1 cellular context compared by ENCODE assay signal in genomic region chr5:139655727-139656271, GRCh38.
A peak's percentile ranks its signal among the peaks of the same experiment; 100 is the strongest.
TF ChIP-seq lines count a peak whose summit lies in the region.

No MANE protein-coding gene starts in this region.

TF ChIP-seq in HepG2, 621 proteins besides CTCF, POLR2A, EP300 and RAD21 (continued from another document):
- TF ChIP-seq ZBTB46 (CRISPR knock-in tag; IDR thresholded peaks at IDR 0.05; ENCODE audit: borderline replicate concordance) (0 out of 2 replicates have a peak, but pooled peaks have one; percentile 78), HNRNPK (IDR thresholded peaks at IDR 0.05; ENCODE audit: low read depth, low read length, poor library complexity, severe bottlenecking) (peak; percentile 81), ZNF687 (CRISPR knock-in tag; IDR thresholded peaks at IDR 0.05) (peak; percentile 76), ZNF414 (CRISPR knock-in tag; IDR thresholded peaks at IDR 0.05) (0 out of 2 replicates have a peak, but pooled peaks have one; percentile 19), ZNF503 (CRISPR knock-in tag; IDR thresholded peaks at IDR 0.05) (peak; percentile 68; the same call in 1 of the 2 replicates), NRL (CRISPR knock-in tag; IDR thresholded peaks at IDR 0.05; ENCODE audit: borderline replicate concordance) (peak; percentile 65; the same call in 1 of the 2 replicates), SALL2 (CRISPR knock-in tag; IDR thresholded peaks at IDR 0.05) (0 out of 2 replicates have a peak, but pooled peaks have one; percentile 32), ZFP91 (CRISPR knock-in tag; IDR thresholded peaks at IDR 0.05; ENCODE audit: borderline replicate concordance) (peak; percentile 65; the same call in 1 of the 2 replicates), MYPOP (CRISPR knock-in tag; IDR thresholded peaks at IDR 0.05) (0 out of 2 replicates have a peak, but pooled peaks have one; percentile 42), ZBTB7A (CRISPR knock-in tag; IDR thresholded peaks at IDR 0.05) (peak; percentile 67; the same call in 1 of the 2 replicates), NR2F1 (CRISPR knock-in tag; IDR thresholded peaks at IDR 0.05) (peak in 1 of 2 experiments; percentile 44; a peak in 1 of 4 replicates), ZNF766 (CRISPR knock-in tag; IDR thresholded peaks at IDR 0.05; ENCODE audit: borderline replicate concordance) (no peak), FOXP4 (CRISPR knock-in tag; IDR thresholded peaks at IDR 0.05) (peak; percentile 83), RARA (CRISPR knock-in tag; IDR thresholded peaks at IDR 0.05) (peak; percentile 20; the same call in 1 of the 2 replicates), POGZ (CRISPR knock-in tag; IDR thresholded peaks at IDR 0.05) (no peak), ZFX (CRISPR knock-in tag; IDR thresholded peaks at IDR 0.05; ENCODE audit: low read depth) (peak; percentile 47; the same call in 1 of the 2 replicates), FOXC1 (CRISPR knock-in tag; IDR thresholded peaks at IDR 0.05; ENCODE audit: borderline replicate concordance) (no peak), PHF21A (CRISPR knock-in tag; IDR thresholded peaks at IDR 0.05) (peak; percentile 90), CCDC6 (CRISPR knock-in tag; IDR thresholded peaks at IDR 0.05) (0 out of 2 replicates have a peak, but pooled peaks have one; percentile 21), XRCC5 (optimal IDR thresholded peaks at IDR 0.05; ENCODE audit: low read length) (peak; percentile 30), HDAC1 (CRISPR knock-in tag; IDR thresholded peaks at IDR 0.05) (peak; percentile 14; the same call in 1 of the 2 replicates), ASH2L (IDR thresholded peaks at IDR 0.05; ENCODE audit: insufficient read length, low read depth, low read length) (peak; percentile 28), MEF2D (CRISPR knock-in tag; IDR thresholded peaks at IDR 0.05) (0 out of 2 replicates have a peak, but pooled peaks have one; percentile 36), FOXO1 (CRISPR knock-in tag; IDR thresholded peaks at IDR 0.05) (peak; percentile 14; the same call in 1 of the 2 replicates), RBFOX2 (IDR thresholded peaks at IDR 0.05; ENCODE audit: low read depth, low read length) (peak; percentile 38; the same call in 1 of the 2 replicates), PAXIP1 (CRISPR knock-in tag; conservative IDR thresholded peaks at IDR 0.05) (peak; percentile 75), TSC22D2 (CRISPR knock-in tag; IDR thresholded peaks at IDR 0.05; ENCODE audit: borderline replicate concordance) (no peak), FOXP1 (IDR thresholded peaks at IDR 0.05) (no peak), FOXP1 (CRISPR knock-in tag; IDR thresholded peaks at IDR 0.05) (peak; percentile 66; the same call in 1 of the 2 replicates), ZNF879 (CRISPR knock-in tag; IDR thresholded peaks at IDR 0.05) (no peak), HIC2 (CRISPR knock-in tag; IDR thresholded peaks at IDR 0.05; ENCODE audit: low read depth) (peak; percentile 89), GZF1 (CRISPR knock-in tag; IDR thresholded peaks at IDR 0.05) (peak; percentile 42; the same call in 1 of the 2 replicates), SKI (IDR thresholded peaks at IDR 0.05; ENCODE audit: partially characterized antibody) (peak; percentile 25), ZNF143 (CRISPR knock-in tag; IDR thresholded peaks at IDR 0.05) (no peak), UBTF (CRISPR knock-in tag; IDR thresholded peaks at IDR 0.05) (peak; percentile 44; the same call in 1 of the 2 replicates)
